Comparison of ENCODE assay signal across 1 cellular context in genomic region chr2:235692076-235692475, GRCh38.
TF ChIP-seq lines count a peak whose summit lies in the region.

No MANE protein-coding gene starts in this region.

TF ChIP-seq in WTC11, 78 proteins besides CTCF, POLR2A, EP300 and RAD21 (continued from another document):
- TF ChIP-seq, protein P1, sequence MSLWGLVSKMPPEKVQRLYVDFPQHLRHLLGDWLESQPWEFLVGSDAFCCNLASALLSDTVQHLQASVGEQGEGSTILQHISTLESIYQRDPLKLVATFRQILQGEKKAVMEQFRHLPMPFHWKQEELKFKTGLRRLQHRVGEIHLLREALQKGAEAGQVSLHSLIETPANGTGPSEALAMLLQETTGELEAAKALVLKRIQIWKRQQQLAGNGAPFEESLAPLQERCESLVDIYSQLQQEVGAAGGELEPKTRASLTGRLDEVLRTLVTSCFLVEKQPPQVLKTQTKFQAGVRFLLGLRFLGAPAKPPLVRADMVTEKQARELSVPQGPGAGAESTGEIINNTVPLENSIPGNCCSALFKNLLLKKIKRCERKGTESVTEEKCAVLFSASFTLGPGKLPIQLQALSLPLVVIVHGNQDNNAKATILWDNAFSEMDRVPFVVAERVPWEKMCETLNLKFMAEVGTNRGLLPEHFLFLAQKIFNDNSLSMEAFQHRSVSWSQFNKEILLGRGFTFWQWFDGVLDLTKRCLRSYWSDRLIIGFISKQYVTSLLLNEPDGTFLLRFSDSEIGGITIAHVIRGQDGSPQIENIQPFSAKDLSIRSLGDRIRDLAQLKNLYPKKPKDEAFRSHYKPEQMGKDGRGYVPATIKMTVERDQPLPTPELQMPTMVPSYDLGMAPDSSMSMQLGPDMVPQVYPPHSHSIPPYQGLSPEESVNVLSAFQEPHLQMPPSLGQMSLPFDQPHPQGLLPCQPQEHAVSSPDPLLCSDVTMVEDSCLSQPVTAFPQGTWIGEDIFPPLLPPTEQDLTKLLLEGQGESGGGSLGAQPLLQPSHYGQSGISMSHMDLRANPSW (CRISPR knock-in tag; conservative IDR thresholded peaks at IDR 0.05; ENCODE audit: low read depth): no peak
- TF ChIP-seq, protein P2, sequence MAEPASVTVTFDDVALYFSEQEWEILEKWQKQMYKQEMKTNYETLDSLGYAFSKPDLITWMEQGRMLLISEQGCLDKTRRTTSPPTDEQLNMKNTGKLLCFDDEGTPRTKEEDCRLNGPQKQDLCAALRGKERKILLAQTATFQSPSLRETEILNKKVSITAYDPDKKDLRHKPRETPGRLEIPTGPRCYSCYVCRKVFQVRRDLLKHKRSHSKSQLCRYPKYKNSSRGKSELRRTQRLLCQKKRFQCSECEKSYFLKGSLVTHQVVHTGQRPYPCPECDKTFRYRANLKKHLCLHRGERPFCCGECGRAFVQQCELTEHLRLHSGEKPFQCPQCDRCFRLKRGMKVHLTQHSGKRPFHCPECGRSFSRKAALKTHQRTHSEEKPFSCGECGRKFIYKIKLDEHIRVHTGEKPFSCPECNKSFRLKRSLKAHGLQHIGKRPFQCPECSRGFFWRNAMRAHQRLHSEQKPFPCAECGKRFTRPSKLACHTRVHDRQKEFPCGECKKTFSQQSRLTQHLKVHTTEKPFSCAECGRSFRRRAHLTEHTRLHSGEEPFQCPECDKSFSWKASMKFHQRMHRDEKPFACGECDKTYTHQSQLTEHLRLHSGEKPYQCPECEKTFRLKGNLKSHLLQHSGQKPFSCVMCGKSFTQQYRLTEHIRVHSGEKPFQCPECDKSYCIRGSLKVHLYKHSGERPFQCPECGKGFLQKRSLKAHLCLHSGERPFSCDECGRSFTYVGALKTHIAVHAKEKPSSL (CRISPR knock-in tag; conservative IDR thresholded peaks at IDR 0.05): no peak
- TF ChIP-seq ZNF532 (CRISPR knock-in tag; IDR thresholded peaks at IDR 0.05; ENCODE audit: borderline replicate concordance): no peak
- no peak for TF ChIP-seq ATF1 (CRISPR knock-in tag; IDR thresholded peaks at IDR 0.05)
- no peak for TF ChIP-seq ATF6 (CRISPR knock-in tag; IDR thresholded peaks at IDR 0.05)
